Comparison of ENCODE assay signal across 1 cellular context in genomic region chr5:176535655-176536131, GRCh38.
TF ChIP-seq lines count a peak whose summit lies in the region.

No MANE protein-coding gene starts in this region.

TF ChIP-seq in GM12878, 131 proteins besides CTCF, POLR2A, EP300 and RAD21:
- TF ChIP-seq SIX5 (IDR thresholded peaks at IDR 0.05; ENCODE audit: low read depth, low read length, severe bottlenecking) = no peak
- no peak for TF ChIP-seq ATF7 (IDR thresholded peaks at IDR 0.05; ENCODE audit: low read depth)
- TF ChIP-seq CBFB (IDR thresholded peaks at IDR 0.05; ENCODE audit: low read depth) = peak; percentile 17; the same call in 1 of the 2 replicates
- TF ChIP-seq NR2F1 (conservative IDR thresholded peaks at IDR 0.05) = no peak; the same call in 1 of the 2 replicates
- TF ChIP-seq POLR2AphosphoS5 (IDR thresholded peaks at IDR 0.05; ENCODE audit: low read length) = peak; percentile 8
- no peak; the same call in 1 of the 2 replicates for TF ChIP-seq ZBTB40 (IDR thresholded peaks at IDR 0.05; ENCODE audit: borderline replicate concordance)
- 0 out of 2 replicates have a peak, but pooled peaks have one; percentile 0 for TF ChIP-seq ZNF687 (IDR thresholded peaks at IDR 0.05)
- peak; percentile 41; the same call in 1 of the 2 replicates for TF ChIP-seq MXI1 (IDR thresholded peaks at IDR 0.05; ENCODE audit: low read depth, low read length)
- TF ChIP-seq MTA3 (IDR thresholded peaks at IDR 0.05; ENCODE audit: borderline replicate concordance, low read length) = no peak
- peak; percentile 1 for TF ChIP-seq SP1 (IDR thresholded peaks at IDR 0.05; ENCODE audit: low read depth, low read length)
- no peak for TF ChIP-seq PML (IDR thresholded peaks at IDR 0.05; ENCODE audit: low read length)
- 0 out of 2 replicates have a peak, but pooled peaks have one; percentile 32 for TF ChIP-seq LARP7 (IDR thresholded peaks at IDR 0.05)
